8 cellular contexts compared by ENCODE assay signal in genomic region chr9:27528278-27528885, GRCh38. TPM values are rescaled to one million over a fixed set of nuclear protein-coding genes. Genes with fewer than 3 reads are reported as not detected.
DNase-seq lines count a peak whose midpoint lies in the region; ATAC-seq and TF ChIP-seq lines count a peak whose summit lies in the region.

No MANE protein-coding gene starts in this region.

- peaks cover 3% of the 10 kb centered on the region for H3K36me3 Mint-ChIP-seq in chondrocyte (ENCODE audit: low read depth)

- TF ChIP-seq CTCF in AG04450 (IDR thresholded peaks at IDR 0.05; ENCODE audit: low read depth, low read length) (no peak), chondrocyte (IDR thresholded peaks at IDR 0.05) (no peak)

- H3K27ac Mint-ChIP-seq in chondrocyte (ENCODE audit: unreplicated experiment) = no peak overlapping the region

- H3K27ac ChIP-seq in AG04450 (ENCODE audit: low read depth, low read length) = no peak overlapping the region

- CTCF ChIA-PET in AG04450 (lab: Charles Lee) = interaction anchor here (0.7 kb wide), 1 partner anchor 83 kb away, joined by 8 read pairs; no protein-coding TSS in a partner anchor

- H3K4me3 ChIP-seq in AG04450 (ENCODE audit: low read depth, low read length) = peak overlapping the region; percentile 64

- no peaks in the 10 kb centered on the region for H3K9me3 Mint-ChIP-seq in chondrocyte (ENCODE audit: low read depth)

- no peak for DNase-seq in AG04450 (ENCODE audit: low read depth, low spot score)
- peak; percentile 19 for DNase-seq in GM19240 (ENCODE audit: insufficient read length, low spot score)
- peak; percentile 7 to 26 for DNase-seq in activated CD4-positive, alpha-beta T cell treated with anti-CD3 and anti-CD28 coated beads for 24 hours (ENCODE audit: low read depth in 2 of 2)
- no peak for DNase-seq in chondrocyte (ENCODE audit: low spot score)
- peak; percentile 23 for DNase-seq in kidney glomerular epithelial cell (lab: John Stamatoyannopoulos, UW)
- peak; percentile 15 to 45 for DNase-seq in stimulated activated CD4-positive, alpha-beta T cell treated with anti-CD3 and anti-CD28 coated beads, Interleukin-12 subunit alpha, Interleukin-12 subunit beta, amount 100 ng/mL, for 24 hours (ENCODE audit: low read depth in 2 of 2)
- DNase-seq in NOMO-1 (lab: John Stamatoyannopoulos, UW; ENCODE audit: unreplicated experiment in 2 of 2) = no peak

- peaks cover 9% of the 10 kb centered on the region for H3K27me3 Mint-ChIP-seq in chondrocyte (ENCODE audit: low read depth)

- H3K27me3 ChIP-seq in AG04450 (ENCODE audit: control insufficient read depth, insufficient read depth, low read length) = peaks cover 30% of the 10 kb centered on the region

- peak; percentile 50 for ATAC-seq in HG03439 (IDR thresholded peaks at IDR 0.05; ENCODE audit: unreplicated experiment)

- no peaks in the 10 kb centered on the region; the same call in 1 of the 2 replicates for H3K9me3 ChIP-seq in AG04450 (ENCODE audit: control insufficient read depth, insufficient read depth, low read length)

- peaks cover 26% of the 10 kb centered on the region for H3K4me1 Mint-ChIP-seq in chondrocyte (ENCODE audit: low read depth)

- peak overlapping the region; percentile 88 for H3K4me3 Mint-ChIP-seq in chondrocyte (ENCODE audit: unreplicated experiment)

- POLR2A ChIA-PET in AG04450 (lab: Yijun Ruan, JAX) = no interaction called here

RNA-seq across cellular contexts. Expression of gene MOB3B, which starts 1.2 kb away (rescaled TPM):
- polyA plus RNA-seq in AG04450 (2011; rRNA removed) = 0.32 and 0.38 TPM in 2 replicates
- polyA minus RNA-seq in AG04450 (2011; rRNA and poly(A)+ RNA removed) = 0.43 and 0.83 TPM in 2 replicates
- 2.4 to 3.8 TPM (median 3.7 TPM) in 3 replicates for total RNA-seq in chondrocyte

RNA-seq across cellular contexts. Expression of gene IFNK, which starts 4.3 kb away (rescaled TPM):
- polyA plus RNA-seq in AG04450 (2011; rRNA removed) = not detected in 2 replicates
- not detected in 2 replicates for polyA minus RNA-seq in AG04450 (2011; rRNA and poly(A)+ RNA removed)
- total RNA-seq in chondrocyte = not detected in 3 replicates

RNA-seq across cellular contexts. Expression of gene C9orf72, which starts 44.9 kb away (rescaled TPM):
- 3.4 and 4.6 TPM in 2 replicates for polyA plus RNA-seq in AG04450 (2011; rRNA removed)
- 1.9 and 4.3 TPM in 2 replicates for polyA minus RNA-seq in AG04450 (2011; rRNA and poly(A)+ RNA removed)
- 7.5 to 9.4 TPM (median 8.6 TPM) in 3 replicates for total RNA-seq in chondrocyte

Comparison
In these comparisons a context has a peak if more than half of its experiments do, and no peak if none do; other contexts are left out.
1. DNase-seq: peak in GM19240 (single experiment), activated CD4-positive, alpha-beta T cell treated with anti-CD3 and anti-CD28 coated beads for 24 hours (2 of 2), kidney glomerular epithelial cell (single experiment) and stimulated activated CD4-positive, alpha-beta T cell treated with anti-CD3 and anti-CD28 coated beads, Interleukin-12 subunit alpha, Interleukin-12 subunit beta, amount 100 ng/mL, for 24 hours (2 of 2); none in AG04450 (single experiment), chondrocyte (single experiment) and NOMO-1 (0 of 2).